In the genomic region with DNA sequence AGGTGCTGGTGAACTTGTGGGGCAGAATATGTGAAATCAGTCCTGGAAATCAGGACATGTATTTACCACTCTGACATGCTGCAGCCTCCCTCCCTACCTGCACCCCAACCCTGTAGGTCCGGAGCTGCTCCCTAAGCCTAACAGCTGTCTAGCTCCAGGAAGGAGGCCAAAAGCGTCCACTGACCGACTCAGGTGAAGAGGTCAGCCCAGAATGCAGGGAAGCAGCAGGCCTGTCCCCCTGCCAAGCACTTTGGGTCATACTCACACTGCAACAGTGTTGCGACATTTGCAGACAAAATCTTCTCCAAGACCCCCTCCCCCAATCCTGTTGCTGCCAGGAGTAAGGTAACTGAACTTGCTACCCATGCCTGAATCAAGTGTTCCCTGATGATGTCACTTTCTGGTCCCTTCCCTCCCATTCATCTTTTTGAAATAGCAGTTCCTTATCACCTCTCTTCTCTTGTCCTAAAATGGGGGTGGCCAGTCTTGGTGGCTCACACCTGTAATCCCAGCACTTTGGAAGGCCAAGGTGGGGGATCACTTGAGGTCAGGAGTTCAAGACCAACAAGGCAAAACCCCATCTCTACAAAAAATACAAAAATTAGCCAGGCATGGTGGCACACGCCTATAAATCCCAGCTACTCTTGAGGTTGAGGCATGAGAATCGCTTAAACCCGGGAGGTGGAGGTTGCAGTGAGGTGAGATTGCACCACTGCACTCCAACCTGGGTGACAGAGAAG, we compare ENCODE assay signal across 9 cellular contexts. TPM values are rescaled to one million over a fixed set of nuclear protein-coding genes. Genes with fewer than 3 reads are reported as not detected.
DNase-seq lines count a peak whose midpoint lies in the region; ATAC-seq and TF ChIP-seq lines count a peak whose summit lies in the region.
"Had no signal": no experiment of that assay in that cellular context is flagged by ENCODE, and none has a peak within 500 bp of the region (broad histone marks: within the 10 kb centered on the region; RNA-seq: fewer than 3 reads in every experiment).

No MANE protein-coding gene starts in this region.

- no peaks in the 10 kb centered on the region for H3K27me3 ChIP-seq in breast epithelium

- H3K4me1 ChIP-seq in breast epithelium: peaks cover 6 to 17% of the 10 kb centered on the region in 2 donors
- peaks cover 29% of the 10 kb centered on the region for H3K4me1 ChIP-seq in mesodermal cell (ENCODE audit: control insufficient read depth, insufficient read depth, low read length, poor library complexity, severe bottlenecking)

- TF ChIP-seq CTCF in 22Rv1 (IDR thresholded peaks at IDR 0.05): no peak
- no peak for TF ChIP-seq CTCF in breast epithelium (IDR thresholded peaks at IDR 0.05)

- TF ChIP-seq EP300 in Ishikawa (IDR thresholded peaks at IDR 0.05; ENCODE audit: borderline replicate concordance): no peak

- no peak for DNase-seq in breast epithelium (ENCODE audit: low spot score in 2 of 2)
- DNase-seq in activated gamma-delta T cell treated with Interleukin-2 at 50 U/mL for 16 hours: no peak
- DNase-seq in NCI-H1048 (lab: John Stamatoyannopoulos, UW): no peak
- DNase-seq: GDM1 had no signal

- H3K4me3 ChIP-seq in breast epithelium (peak overlapping the region in 2 of 3 donors; percentile 92 to 97), mesodermal cell (ENCODE audit: extremely low read depth, insufficient read depth, low read length, poor library complexity, severe bottlenecking) (peak overlapping the region; percentile 100)

- no peak for TF ChIP-seq POLR2A in breast epithelium (IDR thresholded peaks at IDR 0.05)

- 64 to 86% methylated on average over 5 to 7 of the region's 7 CpGs for WGBS in mesodermal cell (ENCODE audit: insufficient coverage in 2 of 2), 2 experiments

- H3K9me3 ChIP-seq in breast epithelium (no peaks in the 10 kb centered on the region), mesodermal cell (ENCODE audit: control insufficient read depth, low read length) (no peaks in the 10 kb centered on the region)

- ATAC-seq in GM18517 (IDR thresholded peaks at IDR 0.05; ENCODE audit: unreplicated experiment) (no peak), GM19467 (IDR thresholded peaks at IDR 0.05; ENCODE audit: unreplicated experiment) (no peak)

- intact Hi-C loops in breast epithelium (cut with DNase I; ENCODE audit: low total_unique reads): no loop called here

- H3K27ac ChIP-seq in 22Rv1: peak overlapping the region; percentile 88
- peak overlapping the region; percentile 89 to 92 for H3K27ac ChIP-seq in breast epithelium
- H3K27ac ChIP-seq in mesodermal cell (ENCODE audit: low read depth, low read length, severe bottlenecking): peak overlapping the region; percentile 84

- H3K36me3 ChIP-seq in breast epithelium (no peaks in the 10 kb centered on the region), mesodermal cell (ENCODE audit: control insufficient read depth, insufficient read depth, low read length) (peaks cover 22% of the 10 kb centered on the region)

- TF ChIP-seq RAD21 in Ishikawa (IDR thresholded peaks at IDR 0.05; ENCODE audit: low read depth): no peak

TF ChIP-seq in Ishikawa, 13 proteins besides CTCF, POLR2A, EP300 and RAD21:
- peak; percentile 83 for TF ChIP-seq CEBPB (IDR thresholded peaks at IDR 0.05)
- no peak for TF ChIP-seq TCF12 (IDR thresholded peaks at IDR 0.05; ENCODE audit: low read depth)

RNA-seq across cellular contexts. Expression of a gene that starts 1.3 kb away (rescaled TPM):
- 10 to 100 TPM; 50.1 to 84.2 (median 66.3) TPM for total RNA-seq in breast epithelium
- 278 TPM for polyA plus RNA-seq in mesodermal cell (2013, experiment 1 of 2)
- polyA plus RNA-seq in mesodermal cell (2013, experiment 2 of 2): 242 TPM

RNA-seq across cellular contexts. Expression of a gene that starts 10.4 kb away (rescaled TPM):
- total RNA-seq in breast epithelium: 1 to 10 TPM in 2 of 3 donors, under 1 TPM in 1; 0.48 to 3.2 (median 1.6) TPM
- polyA plus RNA-seq in mesodermal cell (2013, experiment 1 of 2): 2.9 TPM
- polyA plus RNA-seq in mesodermal cell (2013, experiment 2 of 2): 2.3 TPM

RNA-seq across cellular contexts. Expression of a gene that starts 46.6 kb away (rescaled TPM):
- 10 to 100 TPM; 51.8 to 55.5 (median 53.7) TPM for total RNA-seq in breast epithelium
- 57.5 TPM for polyA plus RNA-seq in mesodermal cell (2013, experiment 1 of 2)
- polyA plus RNA-seq in mesodermal cell (2013, experiment 2 of 2): 48.9 TPM

RNA-seq across cellular contexts. Expression of a gene that starts 54.8 kb away (rescaled TPM):
- 10 to 100 TPM; 22.6 to 35.7 (median 25.1) TPM for total RNA-seq in breast epithelium
- 4.6 TPM for polyA plus RNA-seq in mesodermal cell (2013, experiment 1 of 2)
- polyA plus RNA-seq in mesodermal cell (2013, experiment 2 of 2): 4.8 TPM
